ENCODE assay signal across 8 cellular contexts in genomic region chr22:38755911-38756532, GRCh38. TPM values are rescaled to one million over a fixed set of nuclear protein-coding genes. Genes with fewer than 3 reads are reported as not detected.
DNase-seq lines count a peak whose midpoint lies in the region; ATAC-seq and TF ChIP-seq lines count a peak whose summit lies in the region.

TSS of gene SUN2 (minus strand) at chr22:38755998. CDS start at chr22:38752628, 3,370 bp downstream.

- H3K27me3 ChIP-seq in osteoblast (ENCODE audit: insufficient read depth, low read length) = no peaks in the 10 kb centered on the region

- H3K4me2 ChIP-seq in osteoblast (ENCODE audit: insufficient read depth, low read length) = peak within 1 kb of the TSS; percentile 95

- peak within 1 kb of the TSS; percentile 98 to 99 for H3K27ac Mint-ChIP-seq in activated naive CD4-positive, alpha-beta T cell treated with anti-CD3 and anti-CD28 coated beads, Interleukin-2, amount 50 U/mL, for 72 hours

- peaks cover 41 to 47% of the 10 kb centered on the region in 2 donors for H3K36me3 Mint-ChIP-seq in activated naive CD4-positive, alpha-beta T cell treated with anti-CD3 and anti-CD28 coated beads, Interleukin-2, amount 50 U/mL, for 72 hours

- peaks cover 18% of the 10 kb centered on the region for H3K36me3 ChIP-seq in osteoblast (ENCODE audit: insufficient read depth, low read length)

- peak; percentile 29 for DNase-seq in DMS53 treated with DMSO at 0.1 percent for 48 hours (lab: John Stamatoyannopoulos, UW; ENCODE audit: unreplicated experiment)
- peak; percentile 72 for DNase-seq in Jurkat, Clone E6-1 (ENCODE audit: low read depth, low spot score)
- peak; percentile 76 for DNase-seq in SKM-1 treated with dmso at 0.1 percent for 144 hours (lab: John Stamatoyannopoulos, UW; ENCODE audit: unreplicated experiment)
- DNase-seq in activated naive CD4-positive, alpha-beta T cell treated with anti-CD3 and anti-CD28 coated beads, Interleukin-2, amount 50 U/mL, for 72 hours (ENCODE audit: low spot score in 2 of 2) = peak; percentile 91 to 96
- peak; percentile 83 for DNase-seq in glomerular visceral epithelial cell (ENCODE audit: extremely low spot score)
- DNase-seq in osteoblast (ENCODE audit: insufficient read length, low spot score, missing footprints) = peak; percentile 100

- H4K20me1 ChIP-seq in osteoblast (ENCODE audit: insufficient read depth, low read length) = no peaks in the 10 kb centered on the region

- H3K4me3 ChIP-seq in Jurkat, Clone E6-1 (ENCODE audit: low read length) = peak within 1 kb of the TSS; percentile 79
- peak within 1 kb of the TSS; percentile 81 for H3K4me3 ChIP-seq in osteoblast (ENCODE audit: insufficient read depth, low read length)

- H3K9me3 Mint-ChIP-seq in activated naive CD4-positive, alpha-beta T cell treated with anti-CD3 and anti-CD28 coated beads, Interleukin-2, amount 50 U/mL, for 72 hours = no peaks in the 10 kb centered on the region

- H3K4me1 ChIP-seq in osteoblast (ENCODE audit: insufficient read depth, low read length) = peaks cover 19% of the 10 kb centered on the region

- H3K27ac ChIP-seq in osteoblast (ENCODE audit: low read depth, low read length) (peak within 1 kb of the TSS; percentile 92), temporal lobe (ENCODE audit: low read depth, low read length) (peak within 1 kb of the TSS; percentile 93)

- peak; percentile 55 for ATAC-seq in GM21515 (IDR thresholded peaks at IDR 0.05; ENCODE audit: unreplicated experiment)
- ATAC-seq in activated naive CD4-positive, alpha-beta T cell treated with anti-CD3 and anti-CD28 coated beads, Interleukin-2, amount 50 U/mL, for 72 hours = peak; percentile 73 to 79

- H3K9me3 ChIP-seq in osteoblast (ENCODE audit: low read depth, low read length) = no peaks in the 10 kb centered on the region

- peak within 1 kb of the TSS; percentile 83 for H2AFZ ChIP-seq in osteoblast (ENCODE audit: low read length)

- H3K79me2 ChIP-seq in osteoblast (ENCODE audit: insufficient read depth, low read length) = peaks cover 30% of the 10 kb centered on the region

- TF ChIP-seq CTCF in osteoblast (IDR thresholded peaks at IDR 0.05; ENCODE audit: extremely low read depth, low read depth, low read length) = no peak

RNA-seq across cellular contexts. Expression of gene SUN2, which starts in this region (rescaled TPM):
- polyA plus RNA-seq in Jurkat, Clone E6-1 (2012; ENCODE audit: insufficient read depth, insufficient read length) = 64.5 TPM
- total RNA-seq in activated naive CD4-positive, alpha-beta T cell treated with anti-CD3 and anti-CD28 coated beads, Interleukin-2, amount 50 U/mL, for 72 hours = 100 to 1,000 TPM; 142 to 241 TPM
- 95.2 and 105 TPM in 2 replicates for total RNA-seq in osteoblast
- 77.9 TPM for total RNA-seq in temporal lobe

Comparison
In these comparisons a context has a peak if more than half of its experiments do, and no peak if none do; other contexts are left out.
1. Peak in every context shown above with its lines: DNase-seq, ATAC-seq, H3K4me3 ChIP-seq and H3K27ac ChIP-seq.
2. DNase-seq: peak in every context shown above with its lines; median percentile 100 in osteoblast; 94 in activated naive CD4-positive, alpha-beta T cell treated with anti-CD3 and anti-CD28 coated beads, Interleukin-2, amount 50 U/mL, for 72 hours; 83 in glomerular visceral epithelial cell; 76 in SKM-1 treated with dmso at 0.1 percent for 144 hours; 72 in Jurkat, Clone E6-1; 29 in DMS53 treated with DMSO at 0.1 percent for 48 hours.